Comparison of ENCODE assay signal across 27 cellular contexts in the genomic region with DNA sequence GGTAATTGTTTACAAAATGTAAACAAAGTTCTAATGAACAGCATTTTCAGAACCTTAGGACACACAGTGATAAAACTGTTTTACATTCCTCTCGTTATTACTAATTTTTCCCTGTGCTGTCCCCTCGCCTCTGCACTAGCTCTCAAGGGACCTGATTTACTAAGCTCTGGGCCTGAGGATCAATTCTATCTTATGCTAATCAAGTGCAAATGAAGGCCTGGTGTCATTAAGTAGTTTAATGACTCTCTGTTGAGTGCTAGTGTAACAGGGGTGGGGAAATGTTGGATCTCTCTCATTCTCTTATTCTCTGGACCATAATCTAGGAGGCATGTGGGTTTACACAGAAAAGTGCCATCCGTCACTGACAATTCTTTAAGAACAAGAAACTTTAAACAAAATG.
"Had no signal": no experiment of that assay in that cellular context is flagged by ENCODE, and none has a peak within 500 bp of the region (broad histone marks: within the 10 kb centered on the region; RNA-seq: fewer than 3 reads in every experiment).

No MANE protein-coding gene starts in this region.

- H3K4me1 ChIP-seq: gastrocnemius medialis, heart right ventricle had no signal

- H3K27me3 ChIP-seq: brain microvascular endothelial cell, dorsolateral prefrontal cortex, gastrocnemius medialis, heart right ventricle had no signal

- H3K4me3 ChIP-seq: coronary artery, dorsolateral prefrontal cortex, gastrocnemius medialis, heart right ventricle had no signal

- H3K4me3 Mint-ChIP-seq: activated CD4-positive, alpha-beta memory T cell treated with anti-CD3 and anti-CD28 coated beads, Interleukin-2, amount 10 ng/mL, durations not matched to agents 7 days and 5 days; activated CD4-positive, alpha-beta T cell treated with anti-CD3 and anti-CD28 coated beads, Interleukin-2, amount 10 ng/mL, durations not matched to agents 7 days and 5 days; activated naive CD8-positive, alpha-beta T cell; activated T-cell treated with anti-CD3 and anti-CD28 coated beads, Interleukin-2, amount 50 U/mL, for 24 hours; activated T-cell treated with anti-CD3 and anti-CD28 coated beads, Interleukin-2, amount 50 U/mL, for 72 hours; central memory CD8-positive, alpha-beta T cell; dendritic cell treated with granulocyte-macrophage colony-stimulating factor and Interleukin-4, amounts not matched to agents 40 ng/mL and 50 ng/mL, for 4 days; endodermal cell had no signal

- H3K36me3 ChIP-seq: brain microvascular endothelial cell, gastrocnemius medialis, heart right ventricle had no signal

- H3K27ac Mint-ChIP-seq: activated CD4-positive, alpha-beta memory T cell treated with anti-CD3 and anti-CD28 coated beads, Interleukin-2, amount 10 ng/mL, durations not matched to agents 7 days and 5 days; activated CD4-positive, alpha-beta T cell treated with anti-CD3 and anti-CD28 coated beads, Interleukin-2, amount 10 ng/mL, durations not matched to agents 7 days and 5 days; activated naive CD8-positive, alpha-beta T cell; activated T-cell treated with anti-CD3 and anti-CD28 coated beads, Interleukin-2, amount 50 U/mL, for 24 hours; activated T-cell treated with anti-CD3 and anti-CD28 coated beads, Interleukin-2, amount 50 U/mL, for 72 hours; dendritic cell treated with granulocyte-macrophage colony-stimulating factor and Interleukin-4, amounts not matched to agents 40 ng/mL and 50 ng/mL, for 4 days; endodermal cell had no signal

- H3K36me3 Mint-ChIP-seq: activated naive CD8-positive, alpha-beta T cell had no signal

- DNase-seq: activated CD4-positive, alpha-beta memory T cell treated with anti-CD3 and anti-CD28 coated beads, Interleukin-2, amount 10 ng/mL, durations not matched to agents 7 days and 5 days; activated CD4-positive, alpha-beta T cell treated with anti-CD3 and anti-CD28 coated beads for 1 hour; activated CD4-positive, alpha-beta T cell treated with anti-CD3 and anti-CD28 coated beads for 4 hours; activated CD4-positive, alpha-beta T cell treated with anti-CD3 and anti-CD28 coated beads, Interleukin-2, amount 10 ng/mL, durations not matched to agents 7 days and 5 days; activated CD4-positive, alpha-beta T cell treated with anti-CD3 and anti-CD28 coated beads, Interleukin-2, amount 50 U/mL, for 4 hours; activated CD8-positive, alpha-beta memory T cell treated with anti-CD3 and anti-CD28 coated beads, Interleukin-2, amount 50 U/mL, for 48 hours; activated gamma-delta T cell; activated naive CD4-positive, alpha-beta T cell; activated naive CD4-positive, alpha-beta T cell treated with anti-CD3 and anti-CD28 coated beads, Interleukin-2, amount 50 U/mL, for 16 hours; activated T-cell treated with anti-CD3 and anti-CD28 coated beads for 4 hours; activated T-cell treated with anti-CD3 and anti-CD28 coated beads, Interleukin-2, amount 50 U/mL, for 24 hours; activated T-cell treated with anti-CD3 and anti-CD28 coated beads, Interleukin-2, amount 50 U/mL, for 72 hours; amniotic stem cell; anterior cingulate cortex; brain microvascular endothelial cell; dorsolateral prefrontal cortex; effector memory CD4-positive, alpha-beta T cell; endodermal cell; foreskin keratinocyte; gastrocnemius medialis; heart right ventricle; T-helper 2 cell had no signal

- H3K27me3 Mint-ChIP-seq: activated CD4-positive, alpha-beta T cell treated with anti-CD3 and anti-CD28 coated beads, Interleukin-2, amount 10 ng/mL, durations not matched to agents 7 days and 5 days; activated naive CD8-positive, alpha-beta T cell; dendritic cell treated with granulocyte-macrophage colony-stimulating factor and Interleukin-4, amounts not matched to agents 40 ng/mL and 50 ng/mL, for 4 days had no signal

- H3K27ac ChIP-seq: brain microvascular endothelial cell, coronary artery, dorsolateral prefrontal cortex, foreskin keratinocyte, gastrocnemius medialis, heart right ventricle had no signal

- H3K9me3 Mint-ChIP-seq: activated T-cell treated with anti-CD3 and anti-CD28 coated beads, Interleukin-2, amount 50 U/mL, for 24 hours; central memory CD8-positive, alpha-beta T cell; dendritic cell treated with granulocyte-macrophage colony-stimulating factor and Interleukin-4, amounts not matched to agents 40 ng/mL and 50 ng/mL, for 4 days; endodermal cell had no signal

- ATAC-seq: activated T-cell treated with anti-CD3 and anti-CD28 coated beads, Interleukin-2, amount 50 U/mL, for 72 hours; esophagus mucosa; foreskin keratinocyte; gastrocnemius medialis; heart right ventricle had no signal
